Comparison of ENCODE assay signal across 2 cellular contexts in genomic region chr11:18731427-18731826, GRCh38.
TF ChIP-seq lines count a peak whose summit lies in the region.

No MANE protein-coding gene starts in this region.

TF ChIP-seq in IMR-90, 13 proteins besides CTCF, POLR2A, EP300 and RAD21:
- TF ChIP-seq MAFK (IDR thresholded peaks at IDR 0.05; ENCODE audit: low read depth, low read length) (no peak), MAZ (IDR thresholded peaks at IDR 0.05; ENCODE audit: borderline replicate concordance, low read depth, low read length) (no peak), CEBPB (IDR thresholded peaks at IDR 0.05; ENCODE audit: low read depth, low read length) (no peak), SMC3 (IDR thresholded peaks at IDR 0.05; ENCODE audit: low read depth, low read length) (no peak), RFX5 (IDR thresholded peaks at IDR 0.05; ENCODE audit: low read depth, low read length) (no peak), NFE2L2 (IDR thresholded peaks at IDR 0.05; ENCODE audit: low read depth, low read length) (no peak), CHD1 (IDR thresholded peaks at IDR 0.05; ENCODE audit: low read depth, low read length) (no peak), RCOR1 (IDR thresholded peaks at IDR 0.05; ENCODE audit: insufficient replicate concordance, low read length) (no peak), USF2 (IDR thresholded peaks at IDR 0.05; ENCODE audit: low read depth, low read length) (no peak), BHLHE40 (IDR thresholded peaks at IDR 0.05; ENCODE audit: low read depth, low read length) (no peak), MXI1 (IDR thresholded peaks at IDR 0.05; ENCODE audit: borderline replicate concordance, low read depth, low read length) (no peak), ELK1 (IDR thresholded peaks at IDR 0.05; ENCODE audit: borderline replicate concordance, low read depth, low read length) (no peak), FOS (IDR thresholded peaks at IDR 0.05; ENCODE audit: low read depth, low read length) (no peak)

TF ChIP-seq in H1, 55 proteins besides CTCF, POLR2A, EP300 and RAD21:
- TF ChIP-seq SIRT6 (IDR thresholded peaks at IDR 0.05; ENCODE audit: low read length) (no peak), SUZ12 (IDR thresholded peaks at IDR 0.05; ENCODE audit: low read length) (no peak), ASH2L (IDR thresholded peaks at IDR 0.05; ENCODE audit: low read length) (no peak), HDAC2 (IDR thresholded peaks at IDR 0.05; ENCODE audit: borderline replicate concordance in 1 of 2, low read depth in 2 of 2, low read length in 2 of 2) (no peak), JUN (IDR thresholded peaks at IDR 0.05; ENCODE audit: low read depth, low read length) (no peak), KDM5A (IDR thresholded peaks at IDR 0.05; ENCODE audit: low read length) (no peak), TEAD4 (IDR thresholded peaks at IDR 0.05; ENCODE audit: low read depth, low read length) (no peak), MAFK (IDR thresholded peaks at IDR 0.05; ENCODE audit: low read depth, low read length) (no peak), BACH1 (IDR thresholded peaks at IDR 0.05; ENCODE audit: low read length) (no peak)
TF ChIP-seq in H1: peak in this region for 0.
